Comparison of ENCODE assay signal across 19 cellular contexts in genomic region chr13:109154146-109154545, GRCh38.
DNase-seq lines count a peak whose midpoint lies in the region; ATAC-seq, FAIRE-seq and TF ChIP-seq lines count a peak whose summit lies in the region.
"Had no signal": no experiment of that assay in that cellular context is flagged by ENCODE, and none has a peak within 500 bp of the region (broad histone marks: within the 10 kb centered on the region; RNA-seq: fewer than 3 reads in every experiment).

No MANE protein-coding gene starts in this region.

- intact Hi-C loops in esophagus squamous epithelium (cut with DNase I), result no loop called here

- H3K36me3 ChIP-seq in esophagus squamous epithelium, result no peaks in the 10 kb centered on the region
- H3K36me3 ChIP-seq: left ventricle myocardium inferior, SJCRH30 had no signal

- peaks cover 0 to 52% (median 26%) of the 10 kb centered on the region in 3 donors for H3K4me1 ChIP-seq in esophagus squamous epithelium
- H3K4me1 ChIP-seq: body of pancreas, parathyroid adenoma had no signal

- no peaks in the 10 kb centered on the region for H3K9me3 ChIP-seq in esophagus squamous epithelium
- H3K9me3 ChIP-seq: body of pancreas, left ventricle myocardium inferior, SJCRH30 had no signal

- no peak overlapping the region for H3K4me3 ChIP-seq in esophagus squamous epithelium
- H3K4me3 ChIP-seq: body of pancreas, left ventricle myocardium inferior, SJCRH30, smooth muscle cell had no signal

- FAIRE-seq in urothelium cell line (lab: Jason Lieb, UNC), result no peak
- FAIRE-seq: A204.1 had no signal

- no peak for TF ChIP-seq POLR2A in esophagus squamous epithelium (IDR thresholded peaks at IDR 0.05)

- no peak for TF ChIP-seq CTCF in esophagus squamous epithelium (IDR thresholded peaks at IDR 0.05)

- no peaks in the 10 kb centered on the region for H3K27me3 ChIP-seq in esophagus squamous epithelium
- H3K27me3 ChIP-seq: body of pancreas, SJCRH30 had no signal

- H3K27ac ChIP-seq in esophagus squamous epithelium, result peak overlapping the region in 2 of 4 donors; percentile 22 to 25
- H3K27ac ChIP-seq: body of pancreas, left ventricle myocardium inferior, parathyroid adenoma, SJCRH30 had no signal

- ATAC-seq in SK-N-SH treated with all-trans-retinoic acid at 6 μM for 48 hours (peak; percentile 55), HG03354 (IDR thresholded peaks at IDR 0.05; ENCODE audit: poor library complexity, severe bottlenecking, unreplicated experiment) (no peak), GM21367 (IDR thresholded peaks at IDR 0.05; ENCODE audit: unreplicated experiment) (no peak)
- ATAC-seq: body of pancreas had no signal

- WGBS in esophagus squamous epithelium, 2 donors, result 27 to 49% methylated on average over 7 to 8 of the region's 8 CpGs

- DNase-seq in NK-92 treated with Interleukin-12 subunit alpha and Interleukin-12 subunit beta, amount 100 ng/mL, for 24 hours (lab: John Stamatoyannopoulos, UW), result peak; percentile 20
- DNase-seq in NK-92 (lab: John Stamatoyannopoulos, UW; ENCODE audit: unreplicated experiment) (no peak), iris pigment epithelial cell (ENCODE audit: low read depth) (peak; percentile 68), urothelium cell line (ENCODE audit: low spot score) (peak; percentile 46), esophagus squamous epithelium (lab: John Stamatoyannopoulos, UW) (no peak)
- DNase-seq: activated CD4-positive, alpha-beta T cell treated with anti-CD3 and anti-CD28 coated beads for 4 hours; activated naive CD4-positive, alpha-beta T cell treated with anti-CD3 and anti-CD28 coated beads for 36 hours; body of pancreas; CD8-positive, alpha-beta memory T cell; left ventricle myocardium inferior; NCI-H345; SJCRH30; T1000 had no signal

TF ChIP-seq in SK-N-SH treated with all-trans-retinoic acid at 6 μM for 48 hours, 23 proteins besides CTCF, POLR2A, EP300 and RAD21:
- peak; percentile 44 for TF ChIP-seq ISL1 (CRISPR knock-in tag; IDR thresholded peaks at IDR 0.05)
- TF ChIP-seq ZNF565 (CRISPR knock-in tag; conservative IDR thresholded peaks at IDR 0.05; ENCODE audit: low read depth), result no peak
- peak; percentile 74 for TF ChIP-seq ZC3H10 (CRISPR knock-in tag; IDR thresholded peaks at IDR 0.05)
- TF ChIP-seq PPARA (CRISPR knock-in tag; IDR thresholded peaks at IDR 0.05; ENCODE audit: borderline replicate concordance), result no peak
- no peak for TF ChIP-seq ARNTL (CRISPR knock-in tag; IDR thresholded peaks at IDR 0.05; ENCODE audit: borderline replicate concordance, low read depth)
- no peak for TF ChIP-seq BACH2 (CRISPR knock-in tag; IDR thresholded peaks at IDR 0.05; ENCODE audit: borderline replicate concordance)
- TF ChIP-seq TSHZ2 (CRISPR knock-in tag; IDR thresholded peaks at IDR 0.05), result no peak
TF ChIP-seq in SK-N-SH treated with all-trans-retinoic acid at 6 μM for 48 hours: peak in this region for 2.

Comparison
In these comparisons a context has a peak if more than half of its experiments do, and no peak if none do; other contexts are left out.
1. DNase-seq: peak in NK-92 treated with Interleukin-12 subunit alpha and Interleukin-12 subunit beta, amount 100 ng/mL, for 24 hours (single experiment), iris pigment epithelial cell (single experiment) and urothelium cell line (single experiment); none in NK-92 (single experiment) and esophagus squamous epithelium (single experiment).